In the genomic region with DNA sequence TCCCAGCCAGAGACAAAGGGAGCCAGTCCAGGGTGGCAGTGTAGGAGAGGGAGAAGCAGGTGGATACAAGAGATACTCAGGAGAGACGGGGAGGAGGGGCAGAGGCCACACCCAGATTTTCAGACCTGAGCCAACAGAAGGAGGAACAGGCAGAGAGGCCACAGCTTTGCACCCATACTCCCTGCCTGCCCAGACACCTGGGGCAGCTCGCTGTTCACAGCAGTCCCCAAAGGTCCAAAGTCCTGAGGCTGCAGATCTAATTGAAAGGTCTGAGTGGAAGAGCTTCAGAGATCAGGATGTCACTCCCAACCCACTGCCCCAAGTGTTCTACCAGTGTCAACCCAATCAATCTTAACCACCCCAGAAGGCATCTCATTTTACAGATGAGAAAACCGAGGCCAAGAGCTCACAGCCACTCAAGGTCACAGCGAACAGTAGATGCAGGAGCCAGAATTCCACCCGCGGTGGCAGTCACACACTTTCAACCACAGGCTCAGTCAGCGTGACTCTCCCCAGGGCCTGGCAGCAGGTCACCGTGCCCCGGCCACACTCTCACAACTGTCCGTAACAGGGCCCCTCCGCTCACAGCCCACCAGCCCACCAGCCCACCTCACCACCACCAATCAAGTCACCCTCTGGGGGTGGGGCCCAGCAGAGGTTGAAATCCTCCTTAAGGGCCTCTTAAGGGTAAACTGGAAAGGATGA, we compare ENCODE assay signal across 8 cellular contexts. TPM values are rescaled to one million over a fixed set of nuclear protein-coding genes. Genes with fewer than 3 reads are reported as not detected.
A peak's percentile ranks its signal among the peaks of the same experiment; 100 is the strongest.
DNase-seq lines count a peak whose midpoint lies in the region; ATAC-seq and TF ChIP-seq lines count a peak whose summit lies in the region.

No MANE protein-coding gene starts in this region.

- DNase-seq in Peyer's patch (peak in 2 of 3 donors; percentile 74 to 75), OCI-M2 (lab: John Stamatoyannopoulos, UW; ENCODE audit: unreplicated experiment) (no peak), kidney tubule cell (ENCODE audit: low spot score) (no peak), NCI-H1105 (lab: John Stamatoyannopoulos, UW) (no peak)

- TF ChIP-seq CTCF in HEK293 (tag by site-specific recombination; IDR thresholded peaks at IDR 0.05) (no peak), Peyer's patch (IDR thresholded peaks at IDR 0.05) (no peak)

- H3K9me3 ChIP-seq in HEK293 (ENCODE audit: control insufficient read depth, insufficient read depth, low read depth, low read length) (no peaks in the 10 kb centered on the region), Peyer's patch (no peaks in the 10 kb centered on the region), skeletal muscle satellite cell (replicated peaks; ENCODE audit: low read length) (no peaks in the 10 kb centered on the region)

- no peak overlapping the region for H3K4me3 ChIP-seq in HEK293 (ENCODE audit: low read depth, low read length)
- no peak overlapping the region for H3K4me3 ChIP-seq in Peyer's patch
- H3K4me3 ChIP-seq in skeletal muscle satellite cell (ENCODE audit: low read length), result peak overlapping the region; percentile 24

- H3K4me2 ChIP-seq in skeletal muscle satellite cell (ENCODE audit: low read length), result peak overlapping the region; percentile 24

- POLR2A ChIA-PET in HEK293 (lab: Yijun Ruan, JAX), result interaction anchor here (0.6 kb wide), 1 partner anchor 790 kb away, joined by 4 read pairs; no protein-coding TSS in a partner anchor

- peak; percentile 18 for ATAC-seq in esophagus mucosa
- ATAC-seq in GM18858 (IDR thresholded peaks at IDR 0.05; ENCODE audit: unreplicated experiment), result no peak

- CTCF ChIA-PET in HEK293 (lab: Yijun Ruan, JAX), result interaction anchor here (1.5 kb wide), 1 partner anchor 34 kb away, joined by 5 read pairs; no protein-coding TSS in a partner anchor

- H3K27me3 ChIP-seq in Peyer's patch, result no peaks in the 10 kb centered on the region
- no peaks in the 10 kb centered on the region for H3K27me3 ChIP-seq in skeletal muscle satellite cell (ENCODE audit: control insufficient read depth, insufficient read depth, low read length)

- H3K27ac ChIP-seq in HEK293 (ENCODE audit: extremely low read depth, low read depth, low read length), result no peak overlapping the region
- peak overlapping the region in 3 of 4 donors; percentile 5 to 86 (median 77) for H3K27ac ChIP-seq in Peyer's patch

- H3K36me3 ChIP-seq in HEK293 (ENCODE audit: control insufficient read depth in 2 of 2, insufficient read depth in 1 of 2, low read length in 2 of 2) (no peaks in the 10 kb centered on the region), Peyer's patch (no peaks in the 10 kb centered on the region), skeletal muscle satellite cell (ENCODE audit: insufficient read depth, low read length) (peaks cover 15% of the 10 kb centered on the region)

- H3K4me1 ChIP-seq in HEK293 (ENCODE audit: control insufficient read depth, insufficient read depth, low read length) (peaks cover 11% of the 10 kb centered on the region), Peyer's patch (peaks cover 0 to 77% (median 10%) of the 10 kb centered on the region in 4 donors), skeletal muscle satellite cell (ENCODE audit: control insufficient read depth, insufficient read depth, low read length) (peaks cover 99% of the 10 kb centered on the region)

- H3K9ac ChIP-seq in skeletal muscle satellite cell (ENCODE audit: low read depth, low read length), result peak overlapping the region; percentile 21

- TF ChIP-seq POLR2A in Peyer's patch (IDR thresholded peaks at IDR 0.05), result peak in 1 of 2 donors; percentile 17

TF ChIP-seq in HEK293, 187 proteins besides CTCF, POLR2A, EP300 and RAD21:
- TF ChIP-seq ZNF184 (tag by site-specific recombination; IDR thresholded peaks at IDR 0.05), result no peak
- peak; percentile 31; the same call in 1 of the 2 replicates for TF ChIP-seq ZFP69B (tag by site-specific recombination; IDR thresholded peaks at IDR 0.05)
- no peak for TF ChIP-seq ZNF629 (tag by site-specific recombination; IDR thresholded peaks at IDR 0.05)
- TF ChIP-seq ZNF501 (tag by site-specific recombination; IDR thresholded peaks at IDR 0.05), result no peak
- no peak for TF ChIP-seq EGR2 (tag by site-specific recombination; IDR thresholded peaks at IDR 0.05; ENCODE audit: low read depth)
- TF ChIP-seq, protein P1, sequence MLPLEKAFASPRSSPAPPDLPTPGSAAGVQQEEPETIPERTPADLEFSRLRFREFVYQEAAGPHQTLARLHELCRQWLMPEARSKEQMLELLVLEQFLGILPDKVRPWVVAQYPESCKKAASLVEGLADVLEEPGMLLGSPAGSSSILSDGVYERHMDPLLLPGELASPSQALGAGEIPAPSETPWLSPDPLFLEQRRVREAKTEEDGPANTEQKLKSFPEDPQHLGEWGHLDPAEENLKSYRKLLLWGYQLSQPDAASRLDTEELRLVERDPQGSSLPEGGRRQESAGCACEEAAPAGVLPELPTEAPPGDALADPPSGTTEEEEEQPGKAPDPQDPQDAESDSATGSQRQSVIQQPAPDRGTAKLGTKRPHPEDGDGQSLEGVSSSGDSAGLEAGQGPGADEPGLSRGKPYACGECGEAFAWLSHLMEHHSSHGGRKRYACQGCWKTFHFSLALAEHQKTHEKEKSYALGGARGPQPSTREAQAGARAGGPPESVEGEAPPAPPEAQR (tag by site-specific recombination; IDR thresholded peaks at IDR 0.05), result no peak
- no peak for TF ChIP-seq ZNF792 (tag by site-specific recombination; IDR thresholded peaks at IDR 0.05)
- TF ChIP-seq, protein P2, sequence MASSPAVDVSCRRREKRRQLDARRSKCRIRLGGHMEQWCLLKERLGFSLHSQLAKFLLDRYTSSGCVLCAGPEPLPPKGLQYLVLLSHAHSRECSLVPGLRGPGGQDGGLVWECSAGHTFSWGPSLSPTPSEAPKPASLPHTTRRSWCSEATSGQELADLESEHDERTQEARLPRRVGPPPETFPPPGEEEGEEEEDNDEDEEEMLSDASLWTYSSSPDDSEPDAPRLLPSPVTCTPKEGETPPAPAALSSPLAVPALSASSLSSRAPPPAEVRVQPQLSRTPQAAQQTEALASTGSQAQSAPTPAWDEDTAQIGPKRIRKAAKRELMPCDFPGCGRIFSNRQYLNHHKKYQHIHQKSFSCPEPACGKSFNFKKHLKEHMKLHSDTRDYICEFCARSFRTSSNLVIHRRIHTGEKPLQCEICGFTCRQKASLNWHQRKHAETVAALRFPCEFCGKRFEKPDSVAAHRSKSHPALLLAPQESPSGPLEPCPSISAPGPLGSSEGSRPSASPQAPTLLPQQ (tag by site-specific recombination; IDR thresholded peaks at IDR 0.05), result peak; percentile 67; the same call in 1 of the 2 replicates
- TF ChIP-seq, protein P3, sequence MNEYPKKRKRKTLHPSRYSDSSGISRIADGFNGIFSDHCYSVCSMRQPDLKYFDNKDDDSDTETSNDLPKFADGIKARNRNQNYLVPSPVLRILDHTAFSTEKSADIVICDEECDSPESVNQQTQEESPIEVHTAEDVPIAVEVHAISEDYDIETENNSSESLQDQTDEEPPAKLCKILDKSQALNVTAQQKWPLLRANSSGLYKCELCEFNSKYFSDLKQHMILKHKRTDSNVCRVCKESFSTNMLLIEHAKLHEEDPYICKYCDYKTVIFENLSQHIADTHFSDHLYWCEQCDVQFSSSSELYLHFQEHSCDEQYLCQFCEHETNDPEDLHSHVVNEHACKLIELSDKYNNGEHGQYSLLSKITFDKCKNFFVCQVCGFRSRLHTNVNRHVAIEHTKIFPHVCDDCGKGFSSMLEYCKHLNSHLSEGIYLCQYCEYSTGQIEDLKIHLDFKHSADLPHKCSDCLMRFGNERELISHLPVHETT (tag by site-specific recombination; IDR thresholded peaks at IDR 0.05), result no peak
- no peak for TF ChIP-seq ZNF157 (tag by site-specific recombination; IDR thresholded peaks at IDR 0.05)

RNA-seq across cellular contexts. Expression of a gene that starts 33.4 kb away (rescaled TPM):
- total RNA-seq in Peyer's patch (100 to 1,000 TPM in 1 of 4 donors, 10 to 100 TPM in 3; 40.3 to 585 (median 80.1) TPM), esophagus mucosa (117 TPM)
- total RNA-seq in skeletal muscle satellite cell (2012; rRNA removed), result 110 and 141 TPM in 2 replicates

Comparison
In these comparisons a context has a peak if more than half of its experiments do, and no peak if none do; other contexts are left out.
1. DNase-seq: peak in Peyer's patch (2 of 3); none in OCI-M2 (single experiment), kidney tubule cell (single experiment) and NCI-H1105 (single experiment).